Comparison of ENCODE assay signal across 8 cellular contexts in the genomic region with DNA sequence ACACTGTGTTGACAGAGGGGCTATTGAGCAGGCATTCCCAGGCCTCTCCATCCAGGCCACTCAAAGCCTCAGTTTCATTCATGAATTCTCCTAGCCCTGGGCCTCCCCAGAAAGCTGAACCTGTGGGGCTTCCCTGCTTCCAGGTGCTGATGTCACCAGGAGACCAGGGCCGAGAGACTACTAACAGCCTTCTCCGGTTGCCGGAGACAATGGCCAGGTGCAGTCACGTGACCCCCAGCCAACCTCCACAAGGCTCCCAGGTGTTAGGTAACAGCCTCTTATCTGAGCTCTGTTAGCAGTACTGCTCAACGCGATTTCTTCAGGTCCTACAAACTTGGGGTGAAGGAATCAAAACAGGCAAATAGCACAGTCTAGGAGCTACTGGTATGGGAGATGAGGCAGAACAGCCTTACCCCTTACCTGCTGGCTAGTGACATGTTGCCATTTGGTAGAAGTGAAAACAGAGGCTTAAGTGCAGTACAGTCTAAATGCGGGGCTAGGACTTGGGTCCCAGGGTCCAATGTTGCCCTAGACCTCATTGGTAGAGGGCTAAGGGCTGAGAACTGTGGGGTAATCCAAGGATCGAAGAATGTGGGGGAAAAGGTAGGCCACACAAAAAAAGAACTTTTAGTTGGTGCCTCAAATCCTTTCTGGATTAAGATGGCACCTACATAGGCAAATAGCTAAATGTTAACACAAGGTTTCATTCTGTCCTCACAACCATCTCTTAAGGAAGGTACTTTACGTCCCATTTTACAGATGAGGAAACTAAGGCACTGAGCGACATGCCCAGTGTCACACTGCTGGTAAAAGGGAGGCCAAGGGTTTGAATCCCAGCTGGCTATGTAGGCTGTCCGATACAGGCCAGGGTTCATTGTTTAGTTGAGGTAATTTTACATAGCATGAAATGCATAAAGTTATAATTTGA. TPM values are rescaled to one million over a fixed set of nuclear protein-coding genes. Genes with fewer than 3 reads are reported as not detected.
A peak's percentile ranks its signal among the peaks of the same experiment; 100 is the strongest.
DNase-seq lines count a peak whose midpoint lies in the region; ATAC-seq and TF ChIP-seq lines count a peak whose summit lies in the region.

No MANE protein-coding gene starts in this region.

- H3K79me2 ChIP-seq in GM23338 (replicated peaks; ENCODE audit: insufficient read depth) (peaks cover 74% of the 10 kb centered on the region), trophoblast cell (ENCODE audit: control insufficient read depth, insufficient read depth, low read length, poor library complexity) (no peaks in the 10 kb centered on the region)

- peaks cover 42% of the 10 kb centered on the region for H3K4me1 ChIP-seq in GM23338 (ENCODE audit: insufficient read depth)
- peaks cover 26 to 36% of the 10 kb centered on the region in 2 experiments for H3K4me1 ChIP-seq in trophoblast cell (ENCODE audit: control insufficient read depth in 1 of 2, insufficient read depth in 2 of 2, low read length in 2 of 2)
- peaks cover 0 to 37% (median 13%) of the 10 kb centered on the region in 3 donors for H3K4me1 ChIP-seq in gastroesophageal sphincter

- no peak overlapping the region for H2AFZ ChIP-seq in GM23338
- no peak overlapping the region for H2AFZ ChIP-seq in trophoblast cell (ENCODE audit: insufficient read depth, low read length, poor library complexity)

- no peak overlapping the region for H4K12ac ChIP-seq in trophoblast cell (ENCODE audit: low read depth, low read length)

- H3K27ac ChIP-seq in GM23338 (ENCODE audit: low read depth): peak overlapping the region; percentile 90
- H3K27ac ChIP-seq in trophoblast cell (ENCODE audit: low read depth, low read length): peak overlapping the region; percentile 32
- H3K27ac ChIP-seq in gastroesophageal sphincter: no peak overlapping the region

- no peak for TF ChIP-seq EP300 in gastroesophageal sphincter (IDR thresholded peaks at IDR 0.05)

- no peaks in the 10 kb centered on the region for H3K9me3 Mint-ChIP-seq in GM23338
- no peaks in the 10 kb centered on the region for H3K9me3 Mint-ChIP-seq in central memory CD8-positive, alpha-beta T cell

- H3K27me3 ChIP-seq in GM23338 (ENCODE audit: insufficient read depth): peaks cover 5% of the 10 kb centered on the region; the same call in 1 of the 2 replicates
- H3K27me3 ChIP-seq in trophoblast cell (ENCODE audit: insufficient read depth, low read length): no peaks in the 10 kb centered on the region
- H3K27me3 ChIP-seq in gastroesophageal sphincter: peaks cover 23% of the 10 kb centered on the region

- H3K9me2 ChIP-seq in GM23338 (ENCODE audit: insufficient read depth): no peaks in the 10 kb centered on the region

- H2AK5ac ChIP-seq in trophoblast cell (ENCODE audit: low read length): no peak overlapping the region

- H3K4me3 ChIP-seq in GM23338 (peak overlapping the region; percentile 25; the same call in 1 of the 2 replicates), trophoblast cell (ENCODE audit: low read depth, low read length) (no peak overlapping the region), gastroesophageal sphincter (no peak overlapping the region)

- peak; percentile 75 for ATAC-seq in GM23338
- ATAC-seq in central memory CD8-positive, alpha-beta T cell (replicated peaks; ENCODE audit: extremely low read depth, poor library complexity, severe bottlenecking): no peak
- ATAC-seq in HG02678 (IDR thresholded peaks at IDR 0.05; ENCODE audit: unreplicated experiment): no peak
- ATAC-seq in gastroesophageal sphincter: no peak
- ATAC-seq in GM21423 (IDR thresholded peaks at IDR 0.05; ENCODE audit: unreplicated experiment): no peak

- peaks cover 3% of the 10 kb centered on the region for H3K79me1 ChIP-seq in trophoblast cell (ENCODE audit: low read length)

- TF ChIP-seq CTCF in GM23338 (conservative IDR thresholded peaks at IDR 0.05; ENCODE audit: low read depth in 2 of 2) (no peak), gastroesophageal sphincter (IDR thresholded peaks at IDR 0.05) (no peak)

- peak overlapping the region; percentile 88 for H3K27ac Mint-ChIP-seq in GM23338
- peak overlapping the region; percentile 95 for H3K27ac Mint-ChIP-seq in central memory CD8-positive, alpha-beta T cell (ENCODE audit: low read depth)

- no peak overlapping the region for H4K8ac ChIP-seq in trophoblast cell (ENCODE audit: low read depth, low read length)

- peak overlapping the region; percentile 60 for H3K4me3 Mint-ChIP-seq in GM23338
- H3K4me3 Mint-ChIP-seq in central memory CD8-positive, alpha-beta T cell: peak overlapping the region; percentile 98

- H3K4me2 ChIP-seq in GM23338 (peak overlapping the region; percentile 96), trophoblast cell (ENCODE audit: low read length) (no peak overlapping the region)

- no CpG with 5 or more reads among the region's 11 CpGs for WGBS in trophoblast cell (ENCODE audit: extremely low coverage, insufficient coverage, insufficient read length)
- WGBS in gastroesophageal sphincter (ENCODE audit: low coverage in 1 of 2), 2 donors: 83 to 93% methylated on average over 4 to 6 of the region's 11 CpGs

- H3K9me3 ChIP-seq in trophoblast cell (ENCODE audit: insufficient read depth, low read depth, low read length) (no peaks in the 10 kb centered on the region), gastroesophageal sphincter (no peaks in the 10 kb centered on the region)

- H3K23ac ChIP-seq in trophoblast cell (ENCODE audit: low read length): no peak overlapping the region

- H3K18ac ChIP-seq in trophoblast cell (ENCODE audit: low read length): no peak overlapping the region

- H3K4ac ChIP-seq in trophoblast cell (ENCODE audit: low read depth, low read length): no peak overlapping the region

- H2BK5ac ChIP-seq in trophoblast cell (ENCODE audit: low read depth, low read length, poor library complexity): no peak overlapping the region

- peaks cover 16% of the 10 kb centered on the region for H3K27me3 Mint-ChIP-seq in GM23338 (ENCODE audit: insufficient read depth, low read depth, poor library complexity)
- H3K27me3 Mint-ChIP-seq in central memory CD8-positive, alpha-beta T cell: no peaks in the 10 kb centered on the region

- DNase-seq in GM23338 (ENCODE audit: low spot score): peak; percentile 97
- peak; percentile 63 to 87 for DNase-seq in NCI-H526 (lab: John Stamatoyannopoulos, UW)
- DNase-seq in central memory CD8-positive, alpha-beta T cell (ENCODE audit: low spot score in 2 of 2): no peak
- DNase-seq in trophoblast cell: peak in 1 of 2 donors; percentile 18
- no peak for DNase-seq in HPDE6-E6E7 (ENCODE audit: extremely low spot score)

- no peak for TF ChIP-seq POLR2A in gastroesophageal sphincter (IDR thresholded peaks at IDR 0.05)

- H3K36me3 ChIP-seq in GM23338 (ENCODE audit: insufficient read depth) (no peaks in the 10 kb centered on the region), trophoblast cell (ENCODE audit: control insufficient read depth in 1 of 2, insufficient read depth in 2 of 2, low read length in 2 of 2) (no peaks in the 10 kb centered on the region), gastroesophageal sphincter (no peaks in the 10 kb centered on the region)

- no peak overlapping the region for H2BK120ac ChIP-seq in trophoblast cell (ENCODE audit: insufficient read depth, low read length, poor library complexity)

- H3K36me3 Mint-ChIP-seq in GM23338 (ENCODE audit: low read depth): peaks cover 35% of the 10 kb centered on the region
- H3K36me3 Mint-ChIP-seq in central memory CD8-positive, alpha-beta T cell (ENCODE audit: insufficient read depth): peaks cover 67% of the 10 kb centered on the region

- H3F3A ChIP-seq in GM23338 (replicated peaks; ENCODE audit: low read depth): peaks cover 13% of the 10 kb centered on the region

- no peak overlapping the region for H4K91ac ChIP-seq in trophoblast cell (ENCODE audit: low read depth, low read length)

- H3K9ac ChIP-seq in trophoblast cell (ENCODE audit: low read length): no peak overlapping the region

- no peak overlapping the region for H3K14ac ChIP-seq in trophoblast cell (ENCODE audit: low read length)

- H2BK12ac ChIP-seq in trophoblast cell (ENCODE audit: low read length): no peak overlapping the region

- peaks cover 56% of the 10 kb centered on the region for H3K4me1 Mint-ChIP-seq in GM23338
- H3K4me1 Mint-ChIP-seq in central memory CD8-positive, alpha-beta T cell: peaks cover 72% of the 10 kb centered on the region

- peaks cover 18% of the 10 kb centered on the region for H4K20me1 ChIP-seq in GM23338 (replicated peaks; ENCODE audit: insufficient read depth)

TF ChIP-seq in GM23338, 12 proteins besides CTCF, POLR2A, EP300 and RAD21 (continues in another document):
- TF ChIP-seq STAT1 (IDR thresholded peaks at IDR 0.05; ENCODE audit: unreplicated experiment) (no peak), ZNF331 (CRISPR knock-in tag; IDR thresholded peaks at IDR 0.05; ENCODE audit: low read depth) (no peak)
- TF ChIP-seq, protein P1, sequence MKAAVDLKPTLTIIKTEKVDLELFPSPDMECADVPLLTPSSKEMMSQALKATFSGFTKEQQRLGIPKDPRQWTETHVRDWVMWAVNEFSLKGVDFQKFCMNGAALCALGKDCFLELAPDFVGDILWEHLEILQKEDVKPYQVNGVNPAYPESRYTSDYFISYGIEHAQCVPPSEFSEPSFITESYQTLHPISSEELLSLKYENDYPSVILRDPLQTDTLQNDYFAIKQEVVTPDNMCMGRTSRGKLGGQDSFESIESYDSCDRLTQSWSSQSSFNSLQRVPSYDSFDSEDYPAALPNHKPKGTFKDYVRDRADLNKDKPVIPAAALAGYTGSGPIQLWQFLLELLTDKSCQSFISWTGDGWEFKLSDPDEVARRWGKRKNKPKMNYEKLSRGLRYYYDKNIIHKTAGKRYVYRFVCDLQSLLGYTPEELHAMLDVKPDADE (IDR thresholded peaks at IDR 0.05): no peak

RNA-seq across cellular contexts. Expression of a gene that starts 3.8 kb away (rescaled TPM):
- 42.1 and 60.7 TPM in 2 replicates for total RNA-seq in GM23338 (2014; rRNA removed; shearing (Covaris generic))
- polyA plus RNA-seq in GM23338 (2016; fragmentation: Nextera tagmentation; extraction: Ambion mirVana): 20.8 and 23.6 TPM in 2 replicates
- polyA plus RNA-seq in trophoblast cell (2013): 3.1 and 3.4 TPM in 2 replicates
- total RNA-seq in gastroesophageal sphincter: 10 to 100 TPM in 1 of 4 donors, 1 to 10 TPM in 3; 2.0 to 10.1 (median 4.9) TPM

Comparison
In these comparisons a context has a peak if more than half of its experiments do, and no peak if none do; other contexts are left out.
1. DNase-seq: peak in GM23338 (single experiment) and NCI-H526 (2 of 2); none in central memory CD8-positive, alpha-beta T cell (0 of 2) and HPDE6-E6E7 (single experiment).
2. H3K27ac ChIP-seq: peak in GM23338 (single experiment) and trophoblast cell (single experiment); none in gastroesophageal sphincter (0 of 4).